ENCODE assay signal across 9 cellular contexts in the genomic region with DNA sequence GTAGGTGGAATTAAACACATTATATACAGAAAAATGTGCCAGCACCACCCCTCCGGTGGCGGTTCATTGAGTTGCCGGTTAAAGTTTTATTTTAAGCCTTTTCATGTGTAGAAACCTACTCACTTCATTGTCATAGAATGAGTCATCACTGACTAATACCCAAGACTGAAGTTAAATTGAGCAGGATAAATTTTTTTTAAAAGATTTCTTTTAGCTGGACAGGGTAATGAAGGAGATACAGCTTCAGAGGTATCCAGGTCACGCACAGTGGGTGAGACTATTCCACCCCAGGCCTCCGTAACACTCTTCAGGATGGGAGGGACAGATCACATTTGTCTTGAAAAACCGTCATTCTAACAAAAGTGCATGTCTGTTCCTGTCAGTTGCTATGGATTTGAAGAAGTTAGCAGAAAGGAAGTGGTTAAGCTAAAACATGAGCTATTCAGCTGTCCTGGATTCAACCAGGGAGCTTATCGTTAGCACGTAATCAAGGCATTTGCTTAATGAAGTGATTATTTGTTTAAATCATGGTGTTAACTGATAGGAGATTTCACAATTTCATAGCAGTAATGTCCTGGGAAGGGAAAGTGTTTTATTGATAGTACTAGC. TPM values are rescaled to one million over a fixed set of nuclear protein-coding genes. Genes with fewer than 3 reads are reported as not detected.
A peak's percentile ranks its signal among the peaks of the same experiment; 100 is the strongest.
DNase-seq lines count a peak whose midpoint lies in the region; ATAC-seq, FAIRE-seq and TF ChIP-seq lines count a peak whose summit lies in the region.
"Had no signal": no experiment of that assay in that cellular context is flagged by ENCODE, and none has a peak within 500 bp of the region (broad histone marks: within the 10 kb centered on the region; RNA-seq: fewer than 3 reads in every experiment).

No MANE protein-coding gene starts in this region.

- H3K4me1 ChIP-seq in A549 = peaks cover 26% of the 10 kb centered on the region
- H3K4me1 ChIP-seq in SJCRH30 = peaks cover 16% of the 10 kb centered on the region

- H3K27ac ChIP-seq in A549 (peak overlapping the region in 1 of 2 experiments; percentile 51; a peak in 3 of 6 replicates), SJCRH30 (peak overlapping the region; percentile 80), skin epidermis (peak overlapping the region in 11 of 21 experiments; percentile 5 to 44 (median 21))

- H3K27me3 ChIP-seq in SJCRH30 = no peaks in the 10 kb centered on the region
- H3K27me3 ChIP-seq: heart right ventricle had no signal

- CTCF ChIA-PET in A549 (lab: Yijun Ruan, JAX) = interaction anchor here (0.9 to 1.3 kb wide), 4 partner anchors 8 to 83 kb away, joined by 3 to 6 read pairs (median 4); no protein-coding TSS in a partner anchor

- FAIRE-seq in A549 (lab: Jason Lieb, UNC) (peak; percentile 7), D721Med (lab: Jason Lieb, UNC) (no peak)

- no peaks in the 10 kb centered on the region for H3K9me3 ChIP-seq in A549
- no peaks in the 10 kb centered on the region for H3K9me3 ChIP-seq in SJCRH30 (replicated peaks)
- H3K9me3 ChIP-seq: heart right ventricle had no signal

- WGBS in A549 (ENCODE audit: missing lambda C conversion rate) = 49% methylated on average over 8 of the region's 8 CpGs

- no peak for TF ChIP-seq RAD21 in A549 (conservative IDR thresholded peaks at IDR 0.05 in 1 of 2, IDR thresholded peaks at IDR 0.05 in 1 of 2)

- POLR2A ChIA-PET in A549 (lab: Yijun Ruan, JAX) = interaction anchor here (0.6 to 1.6 kb wide), 5 partner anchors 28 to 292 kb away, joined by 3 to 6 read pairs (median 3); a partner anchor contains a TSS

- TF ChIP-seq POLR2A in A549 (IDR thresholded peaks at IDR 0.05; ENCODE audit: low read length) = no peak

- no peak for TF ChIP-seq EP300 in A549 (IDR thresholded peaks at IDR 0.05)

- TF ChIP-seq CTCF in A549 (IDR thresholded peaks at IDR 0.05) = no peak
- TF ChIP-seq CTCF in D721Med (IDR thresholded peaks at IDR 0.05; ENCODE audit: insufficient read depth, missing control alignments) = no peak

- DNase-seq in A549 (ENCODE audit: low read depth in 1 of 2, low spot score in 1 of 2) (peak; percentile 56 to 87), SJCRH30 (peak; percentile 21 to 58), dermis blood vessel endothelial cell (peak; percentile 76), retina (no peak), D721Med (ENCODE audit: insufficient read length, low spot score) (no peak)
- DNase-seq: heart right ventricle had no signal

- ATAC-seq in A549 (peak; percentile 80 to 82), GM18868 (IDR thresholded peaks at IDR 0.05; ENCODE audit: unreplicated experiment) (peak; percentile 94), HG03060 (IDR thresholded peaks at IDR 0.05; ENCODE audit: low read depth, unreplicated experiment) (peak; percentile 86)

- H3K36me3 ChIP-seq in SJCRH30 = peaks cover 27% of the 10 kb centered on the region

- H3K4me3 ChIP-seq in A549 (no peak overlapping the region), SJCRH30 (no peak overlapping the region), skin epidermis (no peak overlapping the region)
- H3K4me3 ChIP-seq: heart right ventricle had no signal

- H3K4me2 ChIP-seq in A549 = peak overlapping the region; percentile 55

TF ChIP-seq in A549, 52 proteins besides CTCF, POLR2A, EP300 and RAD21:
- TF ChIP-seq TP53 (CRISPR knock-in tag; IDR thresholded peaks at IDR 0.05) = no peak
- TF ChIP-seq, protein P1, sequence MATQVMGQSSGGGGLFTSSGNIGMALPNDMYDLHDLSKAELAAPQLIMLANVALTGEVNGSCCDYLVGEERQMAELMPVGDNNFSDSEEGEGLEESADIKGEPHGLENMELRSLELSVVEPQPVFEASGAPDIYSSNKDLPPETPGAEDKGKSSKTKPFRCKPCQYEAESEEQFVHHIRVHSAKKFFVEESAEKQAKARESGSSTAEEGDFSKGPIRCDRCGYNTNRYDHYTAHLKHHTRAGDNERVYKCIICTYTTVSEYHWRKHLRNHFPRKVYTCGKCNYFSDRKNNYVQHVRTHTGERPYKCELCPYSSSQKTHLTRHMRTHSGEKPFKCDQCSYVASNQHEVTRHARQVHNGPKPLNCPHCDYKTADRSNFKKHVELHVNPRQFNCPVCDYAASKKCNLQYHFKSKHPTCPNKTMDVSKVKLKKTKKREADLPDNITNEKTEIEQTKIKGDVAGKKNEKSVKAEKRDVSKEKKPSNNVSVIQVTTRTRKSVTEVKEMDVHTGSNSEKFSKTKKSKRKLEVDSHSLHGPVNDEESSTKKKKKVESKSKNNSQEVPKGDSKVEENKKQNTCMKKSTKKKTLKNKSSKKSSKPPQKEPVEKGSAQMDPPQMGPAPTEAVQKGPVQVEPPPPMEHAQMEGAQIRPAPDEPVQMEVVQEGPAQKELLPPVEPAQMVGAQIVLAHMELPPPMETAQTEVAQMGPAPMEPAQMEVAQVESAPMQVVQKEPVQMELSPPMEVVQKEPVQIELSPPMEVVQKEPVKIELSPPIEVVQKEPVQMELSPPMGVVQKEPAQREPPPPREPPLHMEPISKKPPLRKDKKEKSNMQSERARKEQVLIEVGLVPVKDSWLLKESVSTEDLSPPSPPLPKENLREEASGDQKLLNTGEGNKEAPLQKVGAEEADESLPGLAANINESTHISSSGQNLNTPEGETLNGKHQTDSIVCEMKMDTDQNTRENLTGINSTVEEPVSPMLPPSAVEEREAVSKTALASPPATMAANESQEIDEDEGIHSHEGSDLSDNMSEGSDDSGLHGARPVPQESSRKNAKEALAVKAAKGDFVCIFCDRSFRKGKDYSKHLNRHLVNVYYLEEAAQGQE (IDR thresholded peaks at IDR 0.05) = no peak
- 0 out of 3 replicates have a peak, but pooled peaks have one; percentile 4 for TF ChIP-seq SMC3 (IDR thresholded peaks at IDR 0.05)
- TF ChIP-seq, protein P2, sequence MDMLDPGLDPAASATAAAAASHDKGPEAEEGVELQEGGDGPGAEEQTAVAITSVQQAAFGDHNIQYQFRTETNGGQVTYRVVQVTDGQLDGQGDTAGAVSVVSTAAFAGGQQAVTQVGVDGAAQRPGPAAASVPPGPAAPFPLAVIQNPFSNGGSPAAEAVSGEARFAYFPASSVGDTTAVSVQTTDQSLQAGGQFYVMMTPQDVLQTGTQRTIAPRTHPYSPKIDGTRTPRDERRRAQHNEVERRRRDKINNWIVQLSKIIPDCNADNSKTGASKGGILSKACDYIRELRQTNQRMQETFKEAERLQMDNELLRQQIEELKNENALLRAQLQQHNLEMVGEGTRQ (IDR thresholded peaks at IDR 0.05) = no peak
- TF ChIP-seq JUNB (IDR thresholded peaks at IDR 0.05) = peak; percentile 81
- TF ChIP-seq, protein P3, sequence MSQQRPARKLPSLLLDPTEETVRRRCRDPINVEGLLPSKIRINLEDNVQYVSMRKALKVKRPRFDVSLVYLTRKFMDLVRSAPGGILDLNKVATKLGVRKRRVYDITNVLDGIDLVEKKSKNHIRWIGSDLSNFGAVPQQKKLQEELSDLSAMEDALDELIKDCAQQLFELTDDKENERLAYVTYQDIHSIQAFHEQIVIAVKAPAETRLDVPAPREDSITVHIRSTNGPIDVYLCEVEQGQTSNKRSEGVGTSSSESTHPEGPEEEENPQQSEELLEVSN (IDR thresholded peaks at IDR 0.05; ENCODE audit: borderline replicate concordance, low read depth) = no peak
- TF ChIP-seq KDM5A (IDR thresholded peaks at IDR 0.05) = no peak
- no peak for TF ChIP-seq MYC (IDR thresholded peaks at IDR 0.05; ENCODE audit: borderline replicate concordance, low read length)
- no peak for TF ChIP-seq BHLHE40 (IDR thresholded peaks at IDR 0.05; ENCODE audit: low read depth, low read length)
- no peak for TF ChIP-seq MAFK (IDR thresholded peaks at IDR 0.05; ENCODE audit: partially characterized antibody)
- no peak for TF ChIP-seq GATA3 (IDR thresholded peaks at IDR 0.05; ENCODE audit: borderline replicate concordance)
- TF ChIP-seq, protein P4, sequence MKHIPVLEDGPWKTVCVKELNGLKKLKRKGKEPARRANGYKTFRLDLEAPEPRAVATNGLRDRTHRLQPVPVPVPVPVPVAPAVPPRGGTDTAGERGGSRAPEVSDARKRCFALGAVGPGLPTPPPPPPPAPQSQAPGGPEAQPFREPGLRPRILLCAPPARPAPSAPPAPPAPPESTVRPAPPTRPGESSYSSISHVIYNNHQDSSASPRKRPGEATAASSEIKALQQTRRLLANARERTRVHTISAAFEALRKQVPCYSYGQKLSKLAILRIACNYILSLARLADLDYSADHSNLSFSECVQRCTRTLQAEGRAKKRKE (CRISPR knock-in tag; IDR thresholded peaks at IDR 0.05; ENCODE audit: low read depth) = no peak
- no peak for TF ChIP-seq RARB (CRISPR knock-in tag; IDR thresholded peaks at IDR 0.05)
- TF ChIP-seq FOSL2 (IDR thresholded peaks at IDR 0.05) = peak; percentile 89
- TF ChIP-seq FOSL2 (CRISPR knock-in tag; IDR thresholded peaks at IDR 0.05) = peak; percentile 96

RNA-seq across cellular contexts. Expression of a gene that starts 23.3 kb away (rescaled TPM):
- polyA plus RNA-seq in A549 (2011; rRNA removed) (4.2 and 5.1 TPM in 2 replicates), A549 (2017; fragmentation: RNase III; extraction: RNeasy Plus Mini Kit Qiagen cat#74134 plus additional on column Dnase treatment) (5.5 to 5.9 TPM (median 5.6 TPM) in 3 replicates)
- 3.7 and 4.0 TPM in 2 replicates for polyA plus RNA-seq in A549 (2012; cell fraction: cytosol; rRNA removed)
- polyA plus RNA-seq in A549 (2012; cell fraction: nucleus; rRNA removed) = 5.0 and 5.7 TPM in 2 replicates
- polyA minus RNA-seq in A549 (2011; rRNA and poly(A)+ RNA removed) = 1.8 and 2.1 TPM in 2 replicates
- total RNA-seq in SJCRH30 (2014; rRNA removed; shearing (Covaris generic)) = 3.4 and 5.2 TPM in 2 replicates
- 8.0 TPM in 2 replicates for total RNA-seq in dermis blood vessel endothelial cell

RNA-seq across cellular contexts. Expression of a gene that starts 26.8 kb away (rescaled TPM):
- polyA plus RNA-seq in A549 (2011; rRNA removed) (not detected in 2 replicates), A549 (2017; fragmentation: RNase III; extraction: RNeasy Plus Mini Kit Qiagen cat#74134 plus additional on column Dnase treatment) (0.01 TPM in 1 of 3 replicates, not detected in the others)
- not detected in 2 replicates for polyA plus RNA-seq in A549 (2012; cell fraction: cytosol; rRNA removed)
- polyA plus RNA-seq in A549 (2012; cell fraction: nucleus; rRNA removed) = not detected in 2 replicates
- not detected in 2 replicates for polyA minus RNA-seq in A549 (2011; rRNA and poly(A)+ RNA removed)
- total RNA-seq in SJCRH30 (2014; rRNA removed; shearing (Covaris generic)) = 0.06 TPM in 1 of 2 replicates, not detected in the other
- not detected in 2 replicates for total RNA-seq in dermis blood vessel endothelial cell

Comparison
In these comparisons a context has a peak if more than half of its experiments do, and no peak if none do; other contexts are left out.
1. DNase-seq: peak in A549 (2 of 2), SJCRH30 (2 of 2) and dermis blood vessel endothelial cell (single experiment); none in retina (single experiment) and D721Med (single experiment).
2. Peak in every context shown above with its lines, with median percentiles within 50 percentile points of each other: ATAC-seq.